In genomic region chr12:113361574-113362370, GRCh38 we compare ENCODE assay signal across 28 cellular contexts. TPM values are rescaled to one million over a fixed set of nuclear protein-coding genes. Genes with fewer than 3 reads are reported as not detected.
DNase-seq lines count a peak whose midpoint lies in the region; ATAC-seq lines count a peak whose summit lies in the region.
"Had no signal": no experiment of that assay in that cellular context is flagged by ENCODE, and none has a peak within 500 bp of the region (broad histone marks: within the 10 kb centered on the region; RNA-seq: fewer than 3 reads in every experiment).

No MANE protein-coding gene starts in this region.

- no CpG with 5 or more reads among the region's 12 CpGs for WGBS in trophoblast cell (ENCODE audit: extremely low coverage, insufficient coverage, insufficient read length)

- H2AFZ ChIP-seq in trophoblast cell (ENCODE audit: insufficient read depth, low read length, poor library complexity) (no peak overlapping the region), Karpas-422 (ENCODE audit: low read length) (no peak overlapping the region)
- H2AFZ ChIP-seq: hepatocyte had no signal

- no peaks in the 10 kb centered on the region for H4K20me1 ChIP-seq in Karpas-422 (ENCODE audit: insufficient read depth, low read depth, low read length)

- H3K4me2 ChIP-seq in trophoblast cell (ENCODE audit: low read length) (no peak overlapping the region), Karpas-422 (ENCODE audit: low read depth, low read length, poor library complexity, severe bottlenecking) (no peak overlapping the region)
- H3K4me2 ChIP-seq: hepatocyte, KMS-11 had no signal

- H3K4me1 Mint-ChIP-seq in IgD-negative memory B cell (peaks cover 9 to 16% (median 13%) of the 10 kb centered on the region in 3 donors), T-helper 17 cell (peaks cover 26% of the 10 kb centered on the region)
- H3K4me1 Mint-ChIP-seq in dendritic cell treated with granulocyte-macrophage colony-stimulating factor and Interleukin-4, amounts not matched to agents 40 ng/mL and 50 ng/mL, for 4 days (ENCODE audit: low read depth): peaks cover 39% of the 10 kb centered on the region

- no peak overlapping the region for H2BK12ac ChIP-seq in trophoblast cell (ENCODE audit: low read length)

- ATAC-seq in T-helper 17 cell: no peak
- ATAC-seq: left lung, Right ventricle myocardium inferior had no signal

- no peak overlapping the region for H2BK120ac ChIP-seq in trophoblast cell (ENCODE audit: insufficient read depth, low read length, poor library complexity)

- H3K79me2 ChIP-seq in trophoblast cell (ENCODE audit: control insufficient read depth, insufficient read depth, low read length, poor library complexity) (peaks cover 5% of the 10 kb centered on the region), Karpas-422 (ENCODE audit: low read length) (peaks cover 21% of the 10 kb centered on the region)

- no peak overlapping the region for H3K23ac ChIP-seq in trophoblast cell (ENCODE audit: low read length)

- no peaks in the 10 kb centered on the region for H3K27me3 Mint-ChIP-seq in IgD-negative memory B cell
- H3K27me3 Mint-ChIP-seq in dendritic cell treated with granulocyte-macrophage colony-stimulating factor and Interleukin-4, amounts not matched to agents 40 ng/mL and 50 ng/mL, for 4 days: no peaks in the 10 kb centered on the region
- no peaks in the 10 kb centered on the region for H3K27me3 Mint-ChIP-seq in T-helper 17 cell
- H3K27me3 Mint-ChIP-seq: activated naive CD8-positive, alpha-beta T cell treated with anti-CD3 and anti-CD28 coated beads for 36 hours; progenitor cell of endocrine pancreas had no signal

- no peaks in the 10 kb centered on the region for H3K9me3 Mint-ChIP-seq in IgD-negative memory B cell
- H3K9me3 Mint-ChIP-seq in dendritic cell treated with granulocyte-macrophage colony-stimulating factor and Interleukin-4, amounts not matched to agents 40 ng/mL and 50 ng/mL, for 4 days: no peaks in the 10 kb centered on the region
- H3K9me3 Mint-ChIP-seq: activated naive CD8-positive, alpha-beta T cell treated with anti-CD3 and anti-CD28 coated beads for 36 hours; endodermal cell had no signal

- intact Hi-C loops in dendritic cell treated with granulocyte-macrophage colony-stimulating factor and Interleukin-4, amounts not matched to agents 40 ng/mL and 50 ng/mL, for 4 days (cut with micrococcal nuclease): no loop called here

- no peak overlapping the region for H3K18ac ChIP-seq in trophoblast cell (ENCODE audit: low read length)

- DNase-seq in CD1c-positive myeloid dendritic cell (ENCODE audit: extremely low spot score) (peak; percentile 7), trophoblast cell (peak in 1 of 2 donors; percentile 0), hypothalamus (lab: John Stamatoyannopoulos, UW) (no peak), Karpas-422 (no peak), T-helper 17 cell (no peak)
- DNase-seq: activated CD4-positive, alpha-beta T cell treated with anti-CD3 and anti-CD28 coated beads for 1 hour; activated CD8-positive, alpha-beta memory T cell treated with anti-CD3 and anti-CD28 coated beads for 24 hours; activated naive CD8-positive, alpha-beta T cell treated with anti-CD3 and anti-CD28 coated beads for 36 hours; activated T-cell treated with anti-CD3 and anti-CD28 coated beads, Interleukin-2, amount 50 U/mL, for 48 hours; brain microvascular endothelial cell; Caco-2; DMS79 treated with DMSO at 0.1 percent for 48 hours; endodermal cell; left lung; midbrain; NCI-H1048; NCI-H2029 treated with DMSO at 0.1 percent for 48 hours; NCI-H345; OCI-M1; SW 1271; testis had no signal

- H3K27ac ChIP-seq in trophoblast cell (ENCODE audit: low read depth, low read length) (no peak overlapping the region), Karpas-422 (ENCODE audit: low read length) (no peak overlapping the region)
- H3K27ac ChIP-seq: brain microvascular endothelial cell, hepatocyte, KMS-11, left lung had no signal

- no peaks in the 10 kb centered on the region for H3K9me2 ChIP-seq in Karpas-422 (replicated peaks; ENCODE audit: insufficient read depth, low read length)

- H3K27me3 ChIP-seq in trophoblast cell (ENCODE audit: insufficient read depth, low read length): no peaks in the 10 kb centered on the region
- no peaks in the 10 kb centered on the region for H3K27me3 ChIP-seq in Karpas-422 (ENCODE audit: low read length)
- H3K27me3 ChIP-seq: brain microvascular endothelial cell, hepatocyte, left lung, testis had no signal

- H3K27ac Mint-ChIP-seq in IgD-negative memory B cell (peak overlapping the region in 2 of 3 donors; percentile 67 to 79), T-helper 17 cell (no peak overlapping the region)
- peak overlapping the region; percentile 75 for H3K27ac Mint-ChIP-seq in dendritic cell treated with granulocyte-macrophage colony-stimulating factor and Interleukin-4, amounts not matched to agents 40 ng/mL and 50 ng/mL, for 4 days
- H3K27ac Mint-ChIP-seq: activated naive CD8-positive, alpha-beta T cell treated with anti-CD3 and anti-CD28 coated beads for 36 hours; endodermal cell; progenitor cell of endocrine pancreas had no signal

- H3K36me3 ChIP-seq in trophoblast cell (ENCODE audit: control insufficient read depth in 1 of 2, insufficient read depth in 2 of 2, low read length in 2 of 2): peaks cover 0 to 3% of the 10 kb centered on the region in 2 experiments
- H3K36me3 ChIP-seq in Karpas-422 (ENCODE audit: insufficient read depth, low read length): no peaks in the 10 kb centered on the region
- H3K36me3 ChIP-seq: brain microvascular endothelial cell had no signal

- no peak overlapping the region for H2AK5ac ChIP-seq in trophoblast cell (ENCODE audit: low read length)

- H3K14ac ChIP-seq in trophoblast cell (ENCODE audit: low read length): no peak overlapping the region

- H3K4me3 ChIP-seq in trophoblast cell (ENCODE audit: low read depth, low read length) (peak overlapping the region; percentile 52), Karpas-422 (ENCODE audit: low read length) (no peak overlapping the region)
- H3K4me3 ChIP-seq: hepatocyte, left lung, testis had no signal

- H3K36me3 Mint-ChIP-seq in IgD-negative memory B cell: peaks cover 6% of the 10 kb centered on the region
- peaks cover 36% of the 10 kb centered on the region for H3K36me3 Mint-ChIP-seq in dendritic cell treated with granulocyte-macrophage colony-stimulating factor and Interleukin-4, amounts not matched to agents 40 ng/mL and 50 ng/mL, for 4 days (ENCODE audit: low read depth)
- no peaks in the 10 kb centered on the region for H3K36me3 Mint-ChIP-seq in T-helper 17 cell (ENCODE audit: low read depth)

- H4K91ac ChIP-seq in trophoblast cell (ENCODE audit: low read depth, low read length): no peak overlapping the region

- no peak overlapping the region for H4K8ac ChIP-seq in trophoblast cell (ENCODE audit: low read depth, low read length)

- peaks cover 7 to 12% of the 10 kb centered on the region in 2 experiments for H3K4me1 ChIP-seq in trophoblast cell (ENCODE audit: control insufficient read depth in 1 of 2, insufficient read depth in 2 of 2, low read length in 2 of 2)
- H3K4me1 ChIP-seq in Karpas-422 (ENCODE audit: low read length): peaks cover 13% of the 10 kb centered on the region

- H3K9me3 ChIP-seq in trophoblast cell (ENCODE audit: insufficient read depth, low read depth, low read length) (no peaks in the 10 kb centered on the region), Karpas-422 (ENCODE audit: low read length) (no peaks in the 10 kb centered on the region), T-helper 17 cell (ENCODE audit: control insufficient read depth, low read length, poor library complexity, severe bottlenecking) (no peaks in the 10 kb centered on the region)
- H3K9me3 ChIP-seq: Caco-2, left lung, testis had no signal

- H2BK5ac ChIP-seq in trophoblast cell (ENCODE audit: low read depth, low read length, poor library complexity): no peak overlapping the region

- H3K4me3 Mint-ChIP-seq in IgD-negative memory B cell: no peak overlapping the region
- peak overlapping the region; percentile 40 for H3K4me3 Mint-ChIP-seq in dendritic cell treated with granulocyte-macrophage colony-stimulating factor and Interleukin-4, amounts not matched to agents 40 ng/mL and 50 ng/mL, for 4 days
- no peak overlapping the region for H3K4me3 Mint-ChIP-seq in T-helper 17 cell
- H3K4me3 Mint-ChIP-seq: activated naive CD8-positive, alpha-beta T cell treated with anti-CD3 and anti-CD28 coated beads for 36 hours; endodermal cell had no signal

- no peak overlapping the region for H4K12ac ChIP-seq in trophoblast cell (ENCODE audit: low read depth, low read length)

- H3K4ac ChIP-seq in trophoblast cell (ENCODE audit: low read depth, low read length): no peak overlapping the region

- H3K9ac ChIP-seq in trophoblast cell (ENCODE audit: low read length) (no peak overlapping the region), Karpas-422 (ENCODE audit: low read length) (no peak overlapping the region)
- H3K9ac ChIP-seq: KMS-11 had no signal

- peaks cover 6% of the 10 kb centered on the region for H3K79me1 ChIP-seq in trophoblast cell (ENCODE audit: low read length)

RNA-seq across cellular contexts. Expression of gene PLBD2, which starts 3.4 kb away (rescaled TPM):
- 7.1 TPM for polyA plus RNA-seq in IgD-negative memory B cell
- polyA plus RNA-seq in trophoblast cell (2013): 43.9 and 46.8 TPM in 2 replicates
- total RNA-seq in Karpas-422 (2014; rRNA removed; shearing (Covaris generic); ENCODE audit: low replicate concordance): 6.5 and 11.8 TPM in 2 replicates
- total RNA-seq in T-helper 17 cell: 10 to 100 TPM; 14.0 to 19.0 TPM

RNA-seq across cellular contexts. Expression of gene SLC8B1, which starts 26.9 kb away (rescaled TPM):
- polyA plus RNA-seq in IgD-negative memory B cell: 12.1 TPM
- polyA plus RNA-seq in trophoblast cell (2013): 10.2 and 10.6 TPM in 2 replicates
- 5.9 and 9.0 TPM in 2 replicates for total RNA-seq in Karpas-422 (2014; rRNA removed; shearing (Covaris generic); ENCODE audit: low replicate concordance)
- 10 to 100 TPM; 58.6 to 66.0 TPM for total RNA-seq in T-helper 17 cell

RNA-seq across cellular contexts. Expression of gene SDS, which starts 41.9 kb away (rescaled TPM):
- not detected for polyA plus RNA-seq in IgD-negative memory B cell
- not detected in 2 replicates for polyA plus RNA-seq in trophoblast cell (2013)
- not detected in 2 replicates for total RNA-seq in Karpas-422 (2014; rRNA removed; shearing (Covaris generic); ENCODE audit: low replicate concordance)
- total RNA-seq in T-helper 17 cell: not detected
- total RNA-seq: activated naive CD8-positive, alpha-beta T cell treated with anti-CD3 and anti-CD28 coated beads for 36 hours; Caco-2; endodermal cell; fibroblast of lung; progenitor cell of endocrine pancreas; Right ventricle myocardium inferior had no signal
- polyA plus RNA-seq: fibroblast of lung had no signal
